In the genomic region with DNA sequence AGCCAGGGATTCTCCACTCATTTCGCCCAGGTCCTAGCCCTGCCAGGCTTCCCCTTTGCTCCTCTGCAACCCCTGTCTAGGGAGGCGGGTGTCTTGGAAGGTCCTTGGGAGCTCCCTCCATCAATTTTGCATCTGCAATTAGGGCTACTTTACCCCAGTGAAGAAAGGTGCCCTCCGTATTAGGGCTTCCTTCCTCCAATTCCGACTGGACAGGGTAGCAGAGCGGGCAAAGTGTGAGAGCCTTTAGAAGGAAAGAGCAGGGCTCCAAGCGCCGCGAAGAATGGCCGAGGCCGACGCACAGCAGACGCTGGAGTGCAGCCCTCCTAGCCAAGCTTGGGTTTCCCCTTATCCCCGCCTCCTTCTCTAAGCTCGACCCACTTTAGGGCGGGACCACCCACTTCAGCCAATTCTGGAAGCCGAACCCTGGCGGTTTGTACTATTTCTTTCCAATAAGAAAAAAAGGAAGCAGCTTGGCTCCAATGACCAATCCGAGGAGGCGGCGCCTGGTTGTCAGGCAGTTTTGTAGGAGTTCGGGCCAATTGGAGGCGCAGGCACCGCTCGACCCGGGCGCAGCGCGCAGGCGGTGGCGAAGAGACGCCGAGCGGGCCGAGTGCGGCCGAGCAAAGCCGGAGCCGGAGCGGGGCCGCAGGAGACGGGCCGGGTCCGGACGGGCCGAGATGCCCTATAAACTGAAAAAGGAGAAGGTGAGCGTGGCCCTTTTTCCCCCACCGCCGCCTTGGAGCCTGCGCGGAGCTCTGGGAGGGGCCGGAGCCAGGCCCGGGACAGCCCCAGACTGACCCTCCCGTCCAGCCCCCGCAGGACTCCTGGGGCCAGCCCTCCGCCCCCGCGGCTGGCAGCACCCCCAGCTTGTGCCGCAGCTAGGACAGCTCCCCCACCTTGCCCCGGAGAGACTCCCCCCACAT, we compare ENCODE assay signal across 1 cellular context.
A peak's percentile ranks its signal among the peaks of the same experiment; 100 is the strongest.
TF ChIP-seq lines count a peak whose summit lies in the region.

TSS of gene PPP2R5D (plus strand) at position 570 of the 923 bp plus-strand sequence. CDS start at position 678, 108 bp downstream.

TF ChIP-seq in HepG2, 621 proteins besides CTCF, POLR2A, EP300 and RAD21 (continued from another document and continues in another):
- TF ChIP-seq GATA4 (IDR thresholded peaks at IDR 0.05; ENCODE audit: borderline replicate concordance, low read depth) = peak; percentile 80; the same call in 1 of the 2 replicates
- TF ChIP-seq RARA (CRISPR knock-in tag; IDR thresholded peaks at IDR 0.05) = no peak
- no peak; the same call in 1 of the 2 replicates for TF ChIP-seq ZNF580 (CRISPR knock-in tag; IDR thresholded peaks at IDR 0.05; ENCODE audit: borderline replicate concordance, low read depth)
- peak; percentile 24; the same call in 1 of the 2 replicates for TF ChIP-seq ZNF430 (CRISPR knock-in tag; IDR thresholded peaks at IDR 0.05)
- peak; percentile 89 for TF ChIP-seq PHF8 (CRISPR knock-in tag; IDR thresholded peaks at IDR 0.05)
- TF ChIP-seq, protein P1, sequence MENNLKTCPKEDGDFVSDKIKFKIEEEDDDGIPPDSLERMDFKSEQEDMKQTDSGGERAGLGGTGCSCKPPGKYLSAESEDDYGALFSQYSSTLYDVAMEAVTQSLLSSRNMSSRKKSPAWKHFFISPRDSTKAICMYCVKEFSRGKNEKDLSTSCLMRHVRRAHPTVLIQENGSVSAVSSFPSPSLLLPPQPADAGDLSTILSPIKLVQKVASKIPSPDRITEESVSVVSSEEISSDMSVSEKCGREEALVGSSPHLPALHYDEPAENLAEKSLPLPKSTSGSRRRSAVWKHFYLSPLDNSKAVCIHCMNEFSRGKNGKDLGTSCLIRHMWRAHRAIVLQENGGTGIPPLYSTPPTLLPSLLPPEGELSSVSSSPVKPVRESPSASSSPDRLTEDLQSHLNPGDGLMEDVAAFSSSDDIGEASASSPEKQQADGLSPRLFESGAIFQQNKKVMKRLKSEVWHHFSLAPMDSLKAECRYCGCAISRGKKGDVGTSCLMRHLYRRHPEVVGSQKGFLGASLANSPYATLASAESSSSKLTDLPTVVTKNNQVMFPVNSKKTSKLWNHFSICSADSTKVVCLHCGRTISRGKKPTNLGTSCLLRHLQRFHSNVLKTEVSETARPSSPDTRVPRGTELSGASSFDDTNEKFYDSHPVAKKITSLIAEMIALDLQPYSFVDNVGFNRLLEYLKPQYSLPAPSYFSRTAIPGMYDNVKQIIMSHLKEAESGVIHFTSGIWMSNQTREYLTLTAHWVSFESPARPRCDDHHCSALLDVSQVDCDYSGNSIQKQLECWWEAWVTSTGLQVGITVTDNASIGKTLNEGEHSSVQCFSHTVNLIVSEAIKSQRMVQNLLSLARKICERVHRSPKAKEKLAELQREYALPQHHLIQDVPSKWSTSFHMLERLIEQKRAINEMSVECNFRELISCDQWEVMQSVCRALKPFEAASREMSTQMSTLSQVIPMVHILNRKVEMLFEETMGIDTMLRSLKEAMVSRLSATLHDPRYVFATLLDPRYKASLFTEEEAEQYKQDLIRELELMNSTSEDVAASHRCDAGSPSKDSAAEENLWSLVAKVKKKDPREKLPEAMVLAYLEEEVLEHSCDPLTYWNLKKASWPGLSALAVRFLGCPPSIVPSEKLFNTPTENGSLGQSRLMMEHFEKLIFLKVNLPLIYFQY (CRISPR knock-in tag; IDR thresholded peaks at IDR 0.05; ENCODE audit: borderline replicate concordance) = peak; percentile 90; the same call in 1 of the 2 replicates
- TF ChIP-seq POGZ (CRISPR knock-in tag; IDR thresholded peaks at IDR 0.05) = peak; percentile 58
- TF ChIP-seq, protein P2, sequence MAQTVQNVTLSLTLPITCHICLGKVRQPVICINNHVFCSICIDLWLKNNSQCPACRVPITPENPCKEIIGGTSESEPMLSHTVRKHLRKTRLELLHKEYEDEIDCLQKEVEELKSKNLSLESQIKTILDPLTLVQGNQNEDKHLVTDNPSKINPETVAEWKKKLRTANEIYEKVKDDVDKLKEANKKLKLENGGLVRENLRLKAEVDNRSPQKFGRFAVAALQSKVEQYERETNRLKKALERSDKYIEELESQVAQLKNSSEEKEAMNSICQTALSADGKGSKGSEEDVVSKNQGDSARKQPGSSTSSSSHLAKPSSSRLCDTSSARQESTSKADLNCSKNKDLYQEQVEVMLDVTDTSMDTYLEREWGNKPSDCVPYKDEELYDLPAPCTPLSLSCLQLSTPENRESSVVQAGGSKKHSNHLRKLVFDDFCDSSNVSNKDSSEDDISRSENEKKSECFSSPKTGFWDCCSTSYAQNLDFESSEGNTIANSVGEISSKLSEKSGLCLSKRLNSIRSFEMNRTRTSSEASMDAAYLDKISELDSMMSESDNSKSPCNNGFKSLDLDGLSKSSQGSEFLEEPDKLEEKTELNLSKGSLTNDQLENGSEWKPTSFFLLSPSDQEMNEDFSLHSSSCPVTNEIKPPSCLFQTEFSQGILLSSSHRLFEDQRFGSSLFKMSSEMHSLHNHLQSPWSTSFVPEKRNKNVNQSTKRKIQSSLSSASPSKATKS (CRISPR knock-in tag; IDR thresholded peaks at IDR 0.05) = no peak
- no peak; the same call in 1 of the 2 replicates for TF ChIP-seq GTF3A (CRISPR knock-in tag; conservative IDR thresholded peaks at IDR 0.05)
- no peak for TF ChIP-seq JUNB (CRISPR knock-in tag; IDR thresholded peaks at IDR 0.05; ENCODE audit: borderline replicate concordance)
- TF ChIP-seq ZNF674 (CRISPR knock-in tag; IDR thresholded peaks at IDR 0.05; ENCODE audit: low read depth) = 0 out of 2 replicates have a peak, but pooled peaks have one; percentile 66
- peak; percentile 78 for TF ChIP-seq XRCC5 (optimal IDR thresholded peaks at IDR 0.05; ENCODE audit: low read length)
- no peak for TF ChIP-seq NONO (IDR thresholded peaks at IDR 0.05)
- no peak for TF ChIP-seq NONO (CRISPR knock-in tag; conservative IDR thresholded peaks at IDR 0.05)
- no peak for TF ChIP-seq ZNF660 (CRISPR knock-in tag; IDR thresholded peaks at IDR 0.05; ENCODE audit: borderline replicate concordance, low read depth)
- peak; percentile 99 for TF ChIP-seq POLR2G (IDR thresholded peaks at IDR 0.05; ENCODE audit: low read depth, low read length)
- TF ChIP-seq, protein P3, sequence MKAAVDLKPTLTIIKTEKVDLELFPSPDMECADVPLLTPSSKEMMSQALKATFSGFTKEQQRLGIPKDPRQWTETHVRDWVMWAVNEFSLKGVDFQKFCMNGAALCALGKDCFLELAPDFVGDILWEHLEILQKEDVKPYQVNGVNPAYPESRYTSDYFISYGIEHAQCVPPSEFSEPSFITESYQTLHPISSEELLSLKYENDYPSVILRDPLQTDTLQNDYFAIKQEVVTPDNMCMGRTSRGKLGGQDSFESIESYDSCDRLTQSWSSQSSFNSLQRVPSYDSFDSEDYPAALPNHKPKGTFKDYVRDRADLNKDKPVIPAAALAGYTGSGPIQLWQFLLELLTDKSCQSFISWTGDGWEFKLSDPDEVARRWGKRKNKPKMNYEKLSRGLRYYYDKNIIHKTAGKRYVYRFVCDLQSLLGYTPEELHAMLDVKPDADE (CRISPR knock-in tag; IDR thresholded peaks at IDR 0.05) = no peak
- TF ChIP-seq SPEN (CRISPR knock-in tag; IDR thresholded peaks at IDR 0.05; ENCODE audit: low read depth) = peak; percentile 29
- TF ChIP-seq ZSCAN22 (CRISPR knock-in tag; IDR thresholded peaks at IDR 0.05) = no peak
- no peak for TF ChIP-seq MYNN (CRISPR knock-in tag; IDR thresholded peaks at IDR 0.05; ENCODE audit: low read depth)
- TF ChIP-seq RCOR2 (CRISPR knock-in tag; IDR thresholded peaks at IDR 0.05) = no peak
- no peak for TF ChIP-seq PCBP1 (IDR thresholded peaks at IDR 0.05; ENCODE audit: borderline replicate concordance, low read depth, low read length)
- peak; percentile 92; the same call in 1 of the 2 replicates for TF ChIP-seq NFKB2 (CRISPR knock-in tag; IDR thresholded peaks at IDR 0.05; ENCODE audit: borderline replicate concordance)
- no peak for TF ChIP-seq ZHX2 (IDR thresholded peaks at IDR 0.05; ENCODE audit: low read depth)
- TF ChIP-seq ZHX2 (CRISPR knock-in tag; IDR thresholded peaks at IDR 0.05; ENCODE audit: borderline replicate concordance) = 0 out of 2 replicates have a peak, but pooled peaks have one; percentile 49
- peak; percentile 90; the same call in 1 of the 2 replicates for TF ChIP-seq ZNF235 (CRISPR knock-in tag; IDR thresholded peaks at IDR 0.05; ENCODE audit: borderline replicate concordance)
- TF ChIP-seq POLR2AphosphoS2 (IDR thresholded peaks at IDR 0.05; ENCODE audit: low read depth, low read length) = no peak
- peak; percentile 86 for TF ChIP-seq MED8 (CRISPR knock-in tag; IDR thresholded peaks at IDR 0.05; ENCODE audit: insufficient replicate concordance)
- TF ChIP-seq EZH2 (conservative IDR thresholded peaks at IDR 0.05; ENCODE audit: low read depth, low read length) = no peak
- peak; percentile 52 for TF ChIP-seq SRSF1 (optimal IDR thresholded peaks at IDR 0.05; ENCODE audit: low read depth, low read length)
- TF ChIP-seq PLSCR1 (CRISPR knock-in tag; IDR thresholded peaks at IDR 0.05; ENCODE audit: borderline replicate concordance) = no peak
- peak; percentile 47 for TF ChIP-seq KDM2A (CRISPR knock-in tag; IDR thresholded peaks at IDR 0.05; ENCODE audit: borderline replicate concordance, low read depth)
- no peak for TF ChIP-seq ZNF451 (CRISPR knock-in tag; IDR thresholded peaks at IDR 0.05)
- TF ChIP-seq, protein P4, sequence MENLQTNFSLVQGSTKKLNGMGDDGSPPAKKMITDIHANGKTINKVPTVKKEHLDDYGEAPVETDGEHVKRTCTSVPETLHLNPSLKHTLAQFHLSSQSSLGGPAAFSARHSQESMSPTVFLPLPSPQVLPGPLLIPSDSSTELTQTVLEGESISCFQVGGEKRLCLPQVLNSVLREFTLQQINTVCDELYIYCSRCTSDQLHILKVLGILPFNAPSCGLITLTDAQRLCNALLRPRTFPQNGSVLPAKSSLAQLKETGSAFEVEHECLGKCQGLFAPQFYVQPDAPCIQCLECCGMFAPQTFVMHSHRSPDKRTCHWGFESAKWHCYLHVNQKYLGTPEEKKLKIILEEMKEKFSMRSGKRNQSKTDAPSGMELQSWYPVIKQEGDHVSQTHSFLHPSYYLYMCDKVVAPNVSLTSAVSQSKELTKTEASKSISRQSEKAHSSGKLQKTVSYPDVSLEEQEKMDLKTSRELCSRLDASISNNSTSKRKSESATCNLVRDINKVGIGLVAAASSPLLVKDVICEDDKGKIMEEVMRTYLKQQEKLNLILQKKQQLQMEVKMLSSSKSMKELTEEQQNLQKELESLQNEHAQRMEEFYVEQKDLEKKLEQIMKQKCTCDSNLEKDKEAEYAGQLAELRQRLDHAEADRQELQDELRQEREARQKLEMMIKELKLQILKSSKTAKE (CRISPR knock-in tag; IDR thresholded peaks at IDR 0.05; ENCODE audit: borderline replicate concordance) = no peak
- TF ChIP-seq ZNF703 (CRISPR knock-in tag; IDR thresholded peaks at IDR 0.05; ENCODE audit: borderline replicate concordance) = no peak
- TF ChIP-seq ZNF20 (CRISPR knock-in tag; IDR thresholded peaks at IDR 0.05) = no peak
- TF ChIP-seq ZNF713 (CRISPR knock-in tag; IDR thresholded peaks at IDR 0.05) = no peak
- no peak for TF ChIP-seq DNMT1 (CRISPR knock-in tag; IDR thresholded peaks at IDR 0.05)
